In genomic region chr6:161415302-161415855, GRCh38 we compare ENCODE assay signal across 29 cellular contexts.
DNase-seq lines count a peak whose midpoint lies in the region; ATAC-seq and TF ChIP-seq lines count a peak whose summit lies in the region.
"Had no signal": no experiment of that assay in that cellular context is flagged by ENCODE, and none has a peak within 500 bp of the region (broad histone marks: within the 10 kb centered on the region; RNA-seq: fewer than 3 reads in every experiment).

No MANE protein-coding gene starts in this region.

- no peak overlapping the region for H3K4me3 ChIP-seq in neural progenitor cell
- H3K4me3 ChIP-seq: hepatocyte, MG63 had no signal

- H3K9me3 Mint-ChIP-seq in endothelial cell (ENCODE audit: unreplicated experiment) (no peaks in the 10 kb centered on the region), neural progenitor cell (peaks cover 2% of the 10 kb centered on the region)
- H3K9me3 Mint-ChIP-seq in activated naive CD4-positive, alpha-beta T cell treated with anti-CD3 and anti-CD28 coated beads, Interleukin-2, amount 50 U/mL, for 72 hours: no peaks in the 10 kb centered on the region
- H3K9me3 Mint-ChIP-seq: activated CD4-positive, alpha-beta memory T cell treated with anti-CD3 and anti-CD28 coated beads for 36 hours; immature natural killer cell; T-helper 1 cell treated with Interleukin-12 subunit alpha and Interleukin-12 subunit beta and Interleukin-4 antibody, amounts not matched to agents 30 μg/mL and 1 μg/mL, for 36 hours; type B pancreatic cell had no signal

- H3K27me3 ChIP-seq in neural progenitor cell: no peaks in the 10 kb centered on the region
- H3K27me3 ChIP-seq: dorsolateral prefrontal cortex, hepatocyte, MG63 had no signal

- no peaks in the 10 kb centered on the region for H3K36me3 ChIP-seq in neural progenitor cell
- H3K36me3 ChIP-seq: MG63 had no signal

- H3K4me1 Mint-ChIP-seq in endothelial cell (ENCODE audit: unreplicated experiment): peaks cover 25% of the 10 kb centered on the region
- H3K4me1 Mint-ChIP-seq in neural progenitor cell: peaks cover 48% of the 10 kb centered on the region
- H3K4me1 Mint-ChIP-seq: immature natural killer cell; stimulated activated naive B cell treated with anti-CD40 and anti-IgM and Interleukin-4, amounts not matched to agents 10 μg/mL and 1 μg/mL and 100 μg/mL, for 72 hours had no signal

- peak; percentile 42 for DNase-seq in NCI-H82 (lab: John Stamatoyannopoulos, UW)
- no peak for DNase-seq in NCI-H82 treated with DMSO at 0.1 percent for 48 hours (lab: John Stamatoyannopoulos, UW; ENCODE audit: unreplicated experiment)
- peak; percentile 26 for DNase-seq in endothelial cell (ENCODE audit: low spot score)
- DNase-seq in neural progenitor cell (ENCODE audit: low spot score): no peak
- no peak for DNase-seq in activated naive CD4-positive, alpha-beta T cell treated with anti-CD3 and anti-CD28 coated beads, Interleukin-2, amount 50 U/mL, for 72 hours (ENCODE audit: low spot score in 2 of 2)
- DNase-seq in NCI-H446 treated with DMSO at 0.1 percent for 48 hours (lab: John Stamatoyannopoulos, UW): no peak
- DNase-seq in activated T-cell treated with anti-CD3 and anti-CD28 coated beads, Interleukin-2, amount 50 U/mL, for 48 hours: no peak
- DNase-seq in DMS114 treated with DMSO at 0.1 percent for 48 hours (lab: John Stamatoyannopoulos, UW; ENCODE audit: unreplicated experiment): no peak
- DNase-seq: activated CD4-positive, alpha-beta memory T cell treated with anti-CD3 and anti-CD28 coated beads for 36 hours; activated CD4-positive, CD25-positive, alpha-beta regulatory T cell treated with anti-CD3 and anti-CD28 coated beads, Interleukin-2, amount 50 U/mL, for 72 hours; activated naive CD4-positive, alpha-beta T cell treated with Interleukin-2 at 50 U/mL for 16 hours; COR-L47; dorsolateral prefrontal cortex; GF-D8; immature natural killer cell; left colon; MG63; NCI-H2029; NCI-H526 treated with DMSO at 0.1 percent for 48 hours; nucleus accumbens; stimulated activated naive B cell treated with anti-CD40 and anti-IgM and Interleukin-4, amounts not matched to agents 10 μg/mL and 1 μg/mL and 100 μg/mL, for 72 hours; substantia nigra had no signal

- no peaks in the 10 kb centered on the region for H3K79me2 ChIP-seq in neural progenitor cell (ENCODE audit: low read depth)
- H3K79me2 ChIP-seq: hepatocyte had no signal

- ATAC-seq in activated naive CD4-positive, alpha-beta T cell treated with anti-CD3 and anti-CD28 coated beads, Interleukin-2, amount 50 U/mL, for 72 hours: no peak
- ATAC-seq: left colon; Right ventricle myocardium inferior; SK-N-SH treated with all-trans-retinoic acid at 6 μM for 48 hours; stimulated activated naive B cell treated with anti-CD40 and anti-IgM and Interleukin-4, amounts not matched to agents 10 μg/mL and 1 μg/mL and 100 μg/mL, for 72 hours had no signal

- H3K36me3 Mint-ChIP-seq in endothelial cell (ENCODE audit: low read depth, unreplicated experiment) (no peaks in the 10 kb centered on the region), neural progenitor cell (no peaks in the 10 kb centered on the region)
- H3K36me3 Mint-ChIP-seq in activated naive CD4-positive, alpha-beta T cell treated with anti-CD3 and anti-CD28 coated beads, Interleukin-2, amount 50 U/mL, for 72 hours: no peaks in the 10 kb centered on the region
- H3K36me3 Mint-ChIP-seq: activated CD4-positive, alpha-beta memory T cell treated with anti-CD3 and anti-CD28 coated beads for 36 hours; immature natural killer cell; stimulated activated naive B cell treated with anti-CD40 and anti-IgM and Interleukin-4, amounts not matched to agents 10 μg/mL and 1 μg/mL and 100 μg/mL, for 72 hours; type B pancreatic cell had no signal

- H3K4me1 ChIP-seq in neural progenitor cell: peaks cover 14% of the 10 kb centered on the region

- no peaks in the 10 kb centered on the region for H4K20me1 ChIP-seq in neural progenitor cell (ENCODE audit: low read depth)

- H3K9ac ChIP-seq in neural progenitor cell: no peak overlapping the region
- H3K9ac ChIP-seq: KMS-11 had no signal

- no peak overlapping the region for H3K27ac ChIP-seq in neural progenitor cell
- H3K27ac ChIP-seq: 22Rv1, hepatocyte, KMS-11 had no signal

- H3K27me3 Mint-ChIP-seq in endothelial cell (ENCODE audit: unreplicated experiment): peaks cover 11% of the 10 kb centered on the region
- H3K27me3 Mint-ChIP-seq in neural progenitor cell (ENCODE audit: insufficient read depth, low read depth): peaks cover 2% of the 10 kb centered on the region

- peak overlapping the region; percentile 15 for H3K27ac Mint-ChIP-seq in endothelial cell (ENCODE audit: unreplicated experiment)
- peak overlapping the region; percentile 29 for H3K27ac Mint-ChIP-seq in neural progenitor cell
- H3K27ac Mint-ChIP-seq in activated naive CD4-positive, alpha-beta T cell treated with anti-CD3 and anti-CD28 coated beads, Interleukin-2, amount 50 U/mL, for 72 hours: no peak overlapping the region
- H3K27ac Mint-ChIP-seq: activated CD4-positive, alpha-beta memory T cell treated with anti-CD3 and anti-CD28 coated beads for 36 hours; immature natural killer cell; stimulated activated naive B cell treated with anti-CD40 and anti-IgM and Interleukin-4, amounts not matched to agents 10 μg/mL and 1 μg/mL and 100 μg/mL, for 72 hours; T-helper 1 cell treated with Interleukin-12 subunit alpha and Interleukin-12 subunit beta and Interleukin-4 antibody, amounts not matched to agents 30 μg/mL and 1 μg/mL, for 36 hours; type B pancreatic cell had no signal

- H3K4me2 ChIP-seq in neural progenitor cell: no peak overlapping the region
- H3K4me2 ChIP-seq: hepatocyte, KMS-11 had no signal

- H3K9me3 ChIP-seq in neural progenitor cell (ENCODE audit: low read depth): no peaks in the 10 kb centered on the region
- H3K9me3 ChIP-seq: MG63 had no signal

- TF ChIP-seq CTCF in endothelial cell (IDR thresholded peaks at IDR 0.05; ENCODE audit: unreplicated experiment) (no peak), neural progenitor cell (IDR thresholded peaks at IDR 0.05) (no peak)

- H2AFZ ChIP-seq in neural progenitor cell (replicated peaks): no peak overlapping the region
- H2AFZ ChIP-seq: hepatocyte had no signal

- H3F3A ChIP-seq in neural progenitor cell (ENCODE audit: low read depth): peaks cover 6% of the 10 kb centered on the region

- H3K4me3 Mint-ChIP-seq in endothelial cell (ENCODE audit: unreplicated experiment) (no peak overlapping the region), neural progenitor cell (no peak overlapping the region)
- H3K4me3 Mint-ChIP-seq: activated CD4-positive, alpha-beta memory T cell treated with anti-CD3 and anti-CD28 coated beads for 36 hours; immature natural killer cell; stimulated activated naive B cell treated with anti-CD40 and anti-IgM and Interleukin-4, amounts not matched to agents 10 μg/mL and 1 μg/mL and 100 μg/mL, for 72 hours; T-helper 1 cell treated with Interleukin-12 subunit alpha and Interleukin-12 subunit beta and Interleukin-4 antibody, amounts not matched to agents 30 μg/mL and 1 μg/mL, for 36 hours had no signal

Comparison
In these comparisons a context has a peak if more than half of its experiments do, and no peak if none do; other contexts are left out.
1. DNase-seq: peak in NCI-H82 (single experiment) and endothelial cell (single experiment); none in NCI-H82 treated with DMSO at 0.1 percent for 48 hours (single experiment), neural progenitor cell (single experiment), activated naive CD4-positive, alpha-beta T cell treated with anti-CD3 and anti-CD28 coated beads, Interleukin-2, amount 50 U/mL, for 72 hours (0 of 2), NCI-H446 treated with DMSO at 0.1 percent for 48 hours (single experiment), activated T-cell treated with anti-CD3 and anti-CD28 coated beads, Interleukin-2, amount 50 U/mL, for 48 hours (0 of 2) and DMS114 treated with DMSO at 0.1 percent for 48 hours (single experiment).
2. H3K27ac Mint-ChIP-seq: peak in endothelial cell (single experiment) and neural progenitor cell (single experiment); none in activated naive CD4-positive, alpha-beta T cell treated with anti-CD3 and anti-CD28 coated beads, Interleukin-2, amount 50 U/mL, for 72 hours (0 of 2).